Comparison of ENCODE assay signal across 10 cellular contexts in the genomic region with DNA sequence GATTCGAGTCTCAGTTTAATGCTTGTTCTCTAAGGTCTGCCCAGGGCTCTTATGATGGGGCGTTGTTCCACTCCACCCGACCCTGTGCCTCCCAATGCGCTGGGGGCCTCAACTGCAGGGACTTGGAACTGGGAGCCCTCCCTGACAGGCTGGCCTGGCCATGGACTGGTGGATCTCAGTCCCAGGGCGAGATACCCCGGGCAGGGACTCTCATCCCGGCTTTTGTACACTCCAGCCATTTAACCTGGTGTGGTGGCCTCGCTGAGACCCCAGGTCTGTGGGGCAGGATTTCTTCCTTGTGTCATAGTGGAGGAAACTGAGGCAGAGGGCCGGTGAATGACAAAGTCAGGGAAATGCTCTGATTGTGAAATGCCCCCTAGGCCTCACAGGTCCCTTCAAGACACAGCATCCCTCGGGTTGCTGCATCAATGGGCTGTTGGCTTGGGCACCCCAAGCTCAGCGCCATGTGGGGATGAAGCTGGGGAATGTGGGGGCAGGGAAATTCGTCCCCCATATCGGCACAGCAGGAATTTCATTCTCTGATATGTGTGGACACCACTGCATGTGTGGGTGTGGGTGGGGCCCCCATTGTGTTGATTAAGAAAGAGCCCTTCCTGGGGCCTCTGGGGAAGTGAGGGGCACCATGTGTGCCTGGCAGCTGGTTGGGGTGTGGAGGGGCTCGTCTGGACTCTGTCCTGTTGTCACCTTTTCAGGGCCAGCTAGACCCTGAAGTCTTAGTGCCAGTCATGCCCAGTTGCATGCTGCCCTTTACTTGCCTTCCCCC. TPM values are rescaled to one million over a fixed set of nuclear protein-coding genes. Genes with fewer than 3 reads are reported as not detected.
DNase-seq lines count a peak whose midpoint lies in the region; ATAC-seq, FAIRE-seq and TF ChIP-seq lines count a peak whose summit lies in the region.
"Had no signal": no experiment of that assay in that cellular context is flagged by ENCODE, and none has a peak within 500 bp of the region (broad histone marks: within the 10 kb centered on the region; RNA-seq: fewer than 3 reads in every experiment).

No MANE protein-coding gene starts in this region.

- POLR2A ChIA-PET in GM12878 (lab: Charles Lee), result no interaction called here

- ATAC-seq in GM23338 (no peak), GM12878 (no peak), natural killer cell (no peak)

- H3K9me3 Mint-ChIP-seq in GM23338, result peaks cover 4% of the 10 kb centered on the region
- no peaks in the 10 kb centered on the region for H3K9me3 Mint-ChIP-seq in natural killer cell

- H3K79me2 ChIP-seq in GM23338 (replicated peaks; ENCODE audit: insufficient read depth), result no peaks in the 10 kb centered on the region
- H3K79me2 ChIP-seq in GM12878 (ENCODE audit: control insufficient read depth, insufficient read depth, low read length), result no peaks in the 10 kb centered on the region

- TF ChIP-seq RAD21 in GM12878 (IDR thresholded peaks at IDR 0.05; ENCODE audit: insufficient read depth, low read depth, low read length), result no peak

- H3K4me1 Mint-ChIP-seq in GM23338, result peaks cover 4% of the 10 kb centered on the region
- H3K4me1 Mint-ChIP-seq in natural killer cell, result peaks cover 0 to 14% of the 10 kb centered on the region in 2 donors

- BruUV-seq in GM12878 (replicated peaks; lab: Mats Ljungman, UMichigan), result no TSS peak

- H3K27ac ChIP-seq in 22Rv1 (peak overlapping the region; percentile 61; the same call in 1 of the 2 replicates), GM23338 (ENCODE audit: low read depth) (no peak overlapping the region), GM12878 (ENCODE audit: control insufficient read depth, insufficient read depth) (no peak overlapping the region), sigmoid colon (peak overlapping the region in 2 of 4 donors; percentile 69 to 79)

- H3K27me3 ChIP-seq in GM23338 (ENCODE audit: insufficient read depth), result peaks cover 20% of the 10 kb centered on the region
- no peaks in the 10 kb centered on the region for H3K27me3 ChIP-seq in GM12878 (replicated peaks in 1 of 2; ENCODE audit: control insufficient read depth in 2 of 2, insufficient read depth in 2 of 2, low read length in 1 of 2)
- H3K27me3 ChIP-seq in sigmoid colon, result no peaks in the 10 kb centered on the region
- H3K27me3 ChIP-seq: vagina had no signal

- no peak for FAIRE-seq in GM12878 (lab: Jason Lieb, UNC)

- in situ Hi-C loops in GM12878 (cut with MboI), result no loop called here

- H3K27me3 Mint-ChIP-seq in GM23338 (ENCODE audit: insufficient read depth, low read depth, poor library complexity), result peaks cover 27% of the 10 kb centered on the region
- peaks cover 0 to 3% of the 10 kb centered on the region in 2 donors for H3K27me3 Mint-ChIP-seq in natural killer cell (ENCODE audit: low read depth in 2 of 2)

- no peak overlapping the region; the same call in 1 of the 2 replicates for H3K9ac ChIP-seq in GM12878 (ENCODE audit: control insufficient read depth, insufficient read depth, low read length)

- H3K9me2 ChIP-seq in GM23338 (ENCODE audit: insufficient read depth), result 0 out of 2 replicates have a peak, but pooled peaks cover 3% of the 10 kb centered on the region

- CTCF ChIA-PET in GM12878 (lab: Yijun Ruan, JAX), result interaction anchor here (0.6 to 3.6 kb wide), 11 partner anchors 11 to 910 kb away, joined by 3 to 21 read pairs (median 4); a partner anchor contains a TSS

- 65% methylated on average over 14 of the region's 14 CpGs for WGBS in GM12878 (ENCODE audit: insufficient coverage, insufficient replicate concordance, low lambda C conversion rate, missing lambda C conversion rate)
- 86 to 95% methylated on average over 14 of the region's 14 CpGs for WGBS in sigmoid colon, 2 donors

- no peak for DNase-seq in GM23338 (ENCODE audit: low spot score)
- no peak for DNase-seq in GM12878 (ENCODE audit: low read depth, low spot score)
- DNase-seq in natural killer cell, result no peak
- no peak for DNase-seq in hepatic stellate cell (ENCODE audit: low spot score)
- DNase-seq in epidermal melanocyte (ENCODE audit: insufficient read length, low spot score), result no peak
- no peak for DNase-seq in SKM-1 treated with dmso at 0.1 percent for 144 hours (lab: John Stamatoyannopoulos, UW; ENCODE audit: unreplicated experiment)
- DNase-seq in sigmoid colon, result no peak

- H3K4me1 ChIP-seq in GM23338 (ENCODE audit: insufficient read depth), result no peaks in the 10 kb centered on the region; the same call in 1 of the 2 replicates
- peaks cover 3% of the 10 kb centered on the region; the same call in 1 of the 2 replicates for H3K4me1 ChIP-seq in GM12878 (ENCODE audit: control insufficient read depth, insufficient read depth, low read length)
- peaks cover 0 to 19% (median 17%) of the 10 kb centered on the region in 4 donors for H3K4me1 ChIP-seq in sigmoid colon

- no peak for TF ChIP-seq CTCF in 22Rv1 (IDR thresholded peaks at IDR 0.05)
- no peak for TF ChIP-seq CTCF in GM23338 (conservative IDR thresholded peaks at IDR 0.05; ENCODE audit: low read depth in 2 of 2)
- no peak for TF ChIP-seq CTCF in GM12878 (IDR thresholded peaks at IDR 0.05 in 2 of 3, conservative IDR thresholded peaks at IDR 0.05 in 1 of 3; ENCODE audit: control insufficient read depth in 2 of 3, extremely low read depth in 1 of 3, insufficient read depth in 1 of 3, low read depth in 3 of 3, low read length in 3 of 3)
- no peak for TF ChIP-seq CTCF in natural killer cell (IDR thresholded peaks at IDR 0.05)
- TF ChIP-seq CTCF in sigmoid colon (IDR thresholded peaks at IDR 0.05), result no peak

- no peaks in the 10 kb centered on the region for H3F3A ChIP-seq in GM23338 (replicated peaks; ENCODE audit: low read depth)

- SMC1A ChIA-PET in GM12878 (lab: Charles Lee; ENCODE audit: uncharacterized antibody, unreplicated experiment), result interaction anchor here (1.7 kb wide), 1 partner anchor 19 kb away, joined by 6 read pairs; a partner anchor contains a TSS

- H3K4me3 Mint-ChIP-seq in GM23338 (peak overlapping the region; percentile 62; the same call in 2 of the 3 replicates), natural killer cell (peak overlapping the region; percentile 72)

- H3K4me2 ChIP-seq in GM23338 (peak overlapping the region; percentile 61; the same call in 1 of the 2 replicates), GM12878 (ENCODE audit: control insufficient read depth, insufficient read depth) (peak overlapping the region; percentile 87; the same call in 1 of the 2 replicates)

- peak overlapping the region; percentile 98 for H2AFZ ChIP-seq in GM23338
- H2AFZ ChIP-seq in GM12878 (ENCODE audit: control insufficient read depth, low read depth, low read length), result no peak overlapping the region; the same call in 1 of the 2 replicates

- H3K4me3 ChIP-seq in GM23338, result peak overlapping the region; percentile 68
- no peak overlapping the region for H3K4me3 ChIP-seq in GM12878
- peak overlapping the region in 1 of 4 donors; percentile 79 for H3K4me3 ChIP-seq in sigmoid colon

- H3K36me3 Mint-ChIP-seq in GM23338 (ENCODE audit: low read depth) (no peaks in the 10 kb centered on the region; the same call in 2 of the 3 replicates), natural killer cell (no peaks in the 10 kb centered on the region)
- H3K36me3 Mint-ChIP-seq: CD14-positive monocyte had no signal

- TF ChIP-seq POLR2A in GM12878 (IDR thresholded peaks at IDR 0.05; ENCODE audit: low read depth, low read length), result no peak
- TF ChIP-seq POLR2A in sigmoid colon (IDR thresholded peaks at IDR 0.05), result no peak

- no peak for TF ChIP-seq EP300 in GM12878 (IDR thresholded peaks at IDR 0.05; ENCODE audit: borderline replicate concordance in 1 of 2, control insufficient read depth in 1 of 2, low read depth in 2 of 2, low read length in 2 of 2)
- no peak for TF ChIP-seq EP300 in sigmoid colon (IDR thresholded peaks at IDR 0.05)

- intact Hi-C loops in GM12878 (cut with micrococcal nuclease; ENCODE audit: unreplicated experiment), result loop anchor here (10.0 kb wide), 1 partner anchor 401 kb away; a partner anchor contains a TSS
- intact Hi-C loops in natural killer cell (cut with micrococcal nuclease), result no loop called here
- intact Hi-C loops in sigmoid colon (cut with DNase I), result loop anchor here (2.0 to 10.0 kb wide), 4 partner anchors 61 to 541 kb away; a partner anchor contains a TSS

- H4K20me1 ChIP-seq in GM23338 (replicated peaks; ENCODE audit: insufficient read depth), result no peaks in the 10 kb centered on the region
- no peaks in the 10 kb centered on the region for H4K20me1 ChIP-seq in GM12878 (ENCODE audit: control insufficient read depth, insufficient read depth)

- H3K36me3 ChIP-seq in GM23338 (ENCODE audit: insufficient read depth) (no peaks in the 10 kb centered on the region), GM12878 (ENCODE audit: control insufficient read depth in 2 of 2, insufficient read depth in 2 of 2, low read length in 1 of 2) (no peaks in the 10 kb centered on the region), sigmoid colon (no peaks in the 10 kb centered on the region)
- H3K36me3 ChIP-seq: vagina had no signal

- RAD21 ChIA-PET in GM12878 (lab: Charles Lee; ENCODE audit: unreplicated experiment), result interaction anchor here (0.7 kb wide), 1 partner anchor 19 kb away, joined by 5 read pairs; a partner anchor contains a TSS

- no peak overlapping the region for H3K27ac Mint-ChIP-seq in GM23338
- peak overlapping the region; percentile 53 to 75 for H3K27ac Mint-ChIP-seq in natural killer cell

- H3K9me3 ChIP-seq in GM12878 (replicated peaks; ENCODE audit: control insufficient read depth, insufficient read depth, low read length), result no peaks in the 10 kb centered on the region; the same call in 2 of the 3 replicates
- H3K9me3 ChIP-seq in sigmoid colon, result no peaks in the 10 kb centered on the region
- H3K9me3 ChIP-seq: vagina had no signal

RNA-seq across cellular contexts. Expression of a gene that starts 19.9 kb away (rescaled TPM):
- 45.9 and 60.0 TPM in 2 replicates for total RNA-seq in GM23338 (2014; rRNA removed; shearing (Covaris generic))
- 8.2 and 8.6 TPM in 2 replicates for polyA plus RNA-seq in GM23338 (2016; fragmentation: Nextera tagmentation; extraction: Ambion mirVana)
- total RNA-seq in GM12878 (2013; cell fraction: nucleolus; rRNA removed), result 58.1 and 65.2 TPM in 2 replicates
- 9.6 and 10.4 TPM in 2 replicates for total RNA-seq in GM12878 (2014; rRNA removed)
- 6.6 and 6.7 TPM in 2 replicates for total RNA-seq in GM12878 (2014; rRNA removed; fragmentation: Illumina TruSeq; extraction: Trizol)
- total RNA-seq in GM12878 (2021), result 4.4 TPM in 2 replicates
- polyA plus RNA-seq in GM12878 (2011; ENCODE audit: low read depth), result 1.4 TPM
- 5.3 and 9.7 TPM in 2 replicates for polyA plus RNA-seq in GM12878 (2011; rRNA removed)
- 2.3 and 3.1 TPM in 2 replicates for polyA plus RNA-seq in GM12878 (2011; cell fraction: cytosol; rRNA removed)
- polyA plus RNA-seq in GM12878 (2011; cell fraction: nucleus; rRNA removed), result 7.1 and 7.5 TPM in 2 replicates
- 3.2 and 3.7 TPM in 2 replicates for polyA plus RNA-seq in GM12878 (2012)
- 3.5 and 4.4 TPM in 2 replicates for polyA plus RNA-seq in GM12878 (2014; fragmentation: Illumina TruSeq; extraction: Trizol)
- polyA plus RNA-seq in GM12878 (2014; fragmentation: Nextera tagmentation; extraction: Ambion mirVana), result 1 to 10 TPM; 1.4 to 1.9 TPM
- polyA plus RNA-seq in GM12878 (2014; rRNA removed), result 1.9 and 2.4 TPM in 2 replicates
- polyA plus RNA-seq in GM12878 (2016; fragmentation: Nextera tagmentation; extraction: Ambion mirVana), result 1 to 10 TPM; 3.5 TPM
- 13.5 and 21.4 TPM in 2 replicates for polyA minus RNA-seq in GM12878 (2011; rRNA and poly(A)+ RNA removed)
- polyA minus RNA-seq in GM12878 (2011; cell fraction: cytosol; rRNA and poly(A)+ RNA removed), result 5.4 and 6.1 TPM in 2 replicates
- 35.2 and 40.0 TPM in 2 replicates for polyA minus RNA-seq in GM12878 (2011; cell fraction: nucleus; rRNA and poly(A)+ RNA removed)
- 10 to 100 TPM in 2 of 3 donors, 1 to 10 TPM in 1; 9.7 to 14.0 (median 10.7) TPM for total RNA-seq in natural killer cell
- 10 to 100 TPM in 1 of 4 donors, 1 to 10 TPM in 3; 5.3 to 15.3 (median 8.4) TPM for total RNA-seq in sigmoid colon
- 1 to 10 TPM; 1.2 to 3.4 (median 1.6) TPM for polyA plus RNA-seq in sigmoid colon
